In genomic region chr12:11959117-11959823, GRCh38 we compare ENCODE assay signal across 11 cellular contexts.
DNase-seq lines count a peak whose midpoint lies in the region; ATAC-seq and TF ChIP-seq lines count a peak whose summit lies in the region.
"Had no signal": no experiment of that assay in that cellular context is flagged by ENCODE, and none has a peak within 500 bp of the region (broad histone marks: within the 10 kb centered on the region; RNA-seq: fewer than 3 reads in every experiment).

No MANE protein-coding gene starts in this region.

- peaks cover 6% of the 10 kb centered on the region for H3K27me3 Mint-ChIP-seq in activated CD8-positive, alpha-beta memory T cell treated with anti-CD3 and anti-CD28 coated beads, Interleukin-2, amount 10 ng/mL, durations not matched to agents 7 days and 5 days
- peaks cover 17% of the 10 kb centered on the region for H3K27me3 Mint-ChIP-seq in T-helper 2 cell treated with Interferon-gamma antibody and Interleukin-4, amounts not matched to agents 5 μg/mL and 100 μg/mL, for 36 hours (ENCODE audit: low read depth)
- H3K27me3 Mint-ChIP-seq in type B pancreatic cell = peaks cover 22% of the 10 kb centered on the region

- TF ChIP-seq CTCF in epithelial cell of proximal tubule (conservative IDR thresholded peaks at IDR 0.05; ENCODE audit: low read depth, low read length) (peak; percentile 6), type B pancreatic cell (conservative IDR thresholded peaks at IDR 0.05) (no peak)

- no peak overlapping the region for H3K4me3 ChIP-seq in epithelial cell of proximal tubule (ENCODE audit: low read depth, low read length)
- H3K4me3 ChIP-seq: tibial nerve had no signal

- peaks cover 3% of the 10 kb centered on the region for H3K36me3 Mint-ChIP-seq in activated CD8-positive, alpha-beta memory T cell treated with anti-CD3 and anti-CD28 coated beads, Interleukin-2, amount 10 ng/mL, durations not matched to agents 7 days and 5 days
- no peaks in the 10 kb centered on the region for H3K36me3 Mint-ChIP-seq in T-helper 2 cell treated with Interferon-gamma antibody and Interleukin-4, amounts not matched to agents 5 μg/mL and 100 μg/mL, for 36 hours (ENCODE audit: low read depth)
- H3K36me3 Mint-ChIP-seq in stimulated activated effector memory CD8-positive, alpha-beta T cell treated with anti-CD3 and anti-CD28 coated beads, Interleukin-12 subunit alpha, Interleukin-12 subunit beta, amount 100 ng/mL, for 72 hours = no peaks in the 10 kb centered on the region
- H3K36me3 Mint-ChIP-seq in type B pancreatic cell = no peaks in the 10 kb centered on the region

- peak; percentile 17 for ATAC-seq in activated CD8-positive, alpha-beta memory T cell treated with anti-CD3 and anti-CD28 coated beads, Interleukin-2, amount 10 ng/mL, durations not matched to agents 7 days and 5 days
- peak; percentile 34 for ATAC-seq in stimulated activated effector memory CD8-positive, alpha-beta T cell treated with anti-CD3 and anti-CD28 coated beads, Interleukin-12 subunit alpha, Interleukin-12 subunit beta, amount 100 ng/mL, for 72 hours
- ATAC-seq in HG02884 (IDR thresholded peaks at IDR 0.05; ENCODE audit: unreplicated experiment) = no peak

- H3K9me3 Mint-ChIP-seq in activated CD8-positive, alpha-beta memory T cell treated with anti-CD3 and anti-CD28 coated beads, Interleukin-2, amount 10 ng/mL, durations not matched to agents 7 days and 5 days (ENCODE audit: low read depth) = no peaks in the 10 kb centered on the region
- H3K9me3 Mint-ChIP-seq in T-helper 2 cell treated with Interferon-gamma antibody and Interleukin-4, amounts not matched to agents 5 μg/mL and 100 μg/mL, for 36 hours = peaks cover 5% of the 10 kb centered on the region
- peaks cover 4% of the 10 kb centered on the region for H3K9me3 Mint-ChIP-seq in stimulated activated effector memory CD8-positive, alpha-beta T cell treated with anti-CD3 and anti-CD28 coated beads, Interleukin-12 subunit alpha, Interleukin-12 subunit beta, amount 100 ng/mL, for 72 hours
- peaks cover 4% of the 10 kb centered on the region for H3K9me3 Mint-ChIP-seq in type B pancreatic cell
- H3K9me3 Mint-ChIP-seq: neural crest cell had no signal

- H3K4me1 Mint-ChIP-seq in activated CD8-positive, alpha-beta memory T cell treated with anti-CD3 and anti-CD28 coated beads, Interleukin-2, amount 10 ng/mL, durations not matched to agents 7 days and 5 days = peaks cover 36% of the 10 kb centered on the region
- H3K4me1 Mint-ChIP-seq in T-helper 2 cell treated with Interferon-gamma antibody and Interleukin-4, amounts not matched to agents 5 μg/mL and 100 μg/mL, for 36 hours (ENCODE audit: low read depth) = peaks cover 42% of the 10 kb centered on the region
- peaks cover 33% of the 10 kb centered on the region for H3K4me1 Mint-ChIP-seq in stimulated activated effector memory CD8-positive, alpha-beta T cell treated with anti-CD3 and anti-CD28 coated beads, Interleukin-12 subunit alpha, Interleukin-12 subunit beta, amount 100 ng/mL, for 72 hours
- no peaks in the 10 kb centered on the region for H3K4me1 Mint-ChIP-seq in type B pancreatic cell (ENCODE audit: unreplicated experiment)

- CTCF ChIA-PET in activated CD8-positive, alpha-beta memory T cell treated with anti-CD3 and anti-CD28 coated beads, Interleukin-2, amount 10 ng/mL, durations not matched to agents 7 days and 5 days (lab: Charles Lee) = interaction anchor here (1.0 to 1.9 kb wide), 3 partner anchors 9 to 74 kb away, joined by 5 to 7 read pairs (median 6); no protein-coding TSS in a partner anchor

- H3K27ac Mint-ChIP-seq in activated CD8-positive, alpha-beta memory T cell treated with anti-CD3 and anti-CD28 coated beads, Interleukin-2, amount 10 ng/mL, durations not matched to agents 7 days and 5 days = peak overlapping the region; percentile 87
- peak overlapping the region; percentile 62 for H3K27ac Mint-ChIP-seq in T-helper 2 cell treated with Interferon-gamma antibody and Interleukin-4, amounts not matched to agents 5 μg/mL and 100 μg/mL, for 36 hours
- H3K27ac Mint-ChIP-seq in stimulated activated effector memory CD8-positive, alpha-beta T cell treated with anti-CD3 and anti-CD28 coated beads, Interleukin-12 subunit alpha, Interleukin-12 subunit beta, amount 100 ng/mL, for 72 hours = peak overlapping the region; percentile 97
- H3K27ac Mint-ChIP-seq in type B pancreatic cell = no peak overlapping the region

- peak overlapping the region; percentile 8 for H3K4me3 Mint-ChIP-seq in activated CD8-positive, alpha-beta memory T cell treated with anti-CD3 and anti-CD28 coated beads, Interleukin-2, amount 10 ng/mL, durations not matched to agents 7 days and 5 days
- peak overlapping the region; percentile 41 for H3K4me3 Mint-ChIP-seq in T-helper 2 cell treated with Interferon-gamma antibody and Interleukin-4, amounts not matched to agents 5 μg/mL and 100 μg/mL, for 36 hours
- H3K4me3 Mint-ChIP-seq in stimulated activated effector memory CD8-positive, alpha-beta T cell treated with anti-CD3 and anti-CD28 coated beads, Interleukin-12 subunit alpha, Interleukin-12 subunit beta, amount 100 ng/mL, for 72 hours = peak overlapping the region; percentile 55
- H3K4me3 Mint-ChIP-seq in type B pancreatic cell = no peak overlapping the region
- H3K4me3 Mint-ChIP-seq: neural crest cell had no signal

- no peak for DNase-seq in activated CD8-positive, alpha-beta memory T cell treated with anti-CD3 and anti-CD28 coated beads, Interleukin-2, amount 10 ng/mL, durations not matched to agents 7 days and 5 days
- no peak for DNase-seq in activated CD8-positive, alpha-beta memory T cell treated with anti-CD3 and anti-CD28 coated beads, Interleukin-2, amount 50 U/mL, for 4 hours
- DNase-seq in T-helper 2 cell treated with Interferon-gamma antibody and Interleukin-4, amounts not matched to agents 5 μg/mL and 100 μg/mL, for 36 hours (ENCODE audit: low spot score) = no peak
- DNase-seq in epithelial cell of proximal tubule (ENCODE audit: low read depth) (no peak), type B pancreatic cell (ENCODE audit: extremely low spot score, unreplicated experiment) (no peak), GF-D8 (lab: John Stamatoyannopoulos, UW) (no peak)
- DNase-seq in stimulated activated effector memory CD8-positive, alpha-beta T cell treated with anti-CD3 and anti-CD28 coated beads, Interleukin-12 subunit alpha, Interleukin-12 subunit beta, amount 100 ng/mL, for 72 hours (ENCODE audit: low spot score in 2 of 2) = no peak
- DNase-seq: NCI-H524 treated with DMSO at 0.1 percent for 48 hours had no signal
